In genomic region chr19:3370214-3370720, GRCh38 we compare ENCODE assay signal across 1 cellular context.
TF ChIP-seq lines count a peak whose summit lies in the region.

No MANE protein-coding gene starts in this region.

TF ChIP-seq in K562, 482 proteins besides CTCF, POLR2A, EP300 and RAD21 (continued from another document):
- 0 out of 2 replicates have a peak, but pooled peaks have one; percentile 74 for TF ChIP-seq LARP7 (IDR thresholded peaks at IDR 0.05)
- 0 out of 2 replicates have a peak, but pooled peaks have one; percentile 28 for TF ChIP-seq MTA1 (IDR thresholded peaks at IDR 0.05; ENCODE audit: borderline replicate concordance)
- peak in 1 of 2 experiments; percentile 60; a peak in 1 of 4 replicates for TF ChIP-seq MLLT1 (IDR thresholded peaks at IDR 0.05)
- no peak for TF ChIP-seq MCM2 (IDR thresholded peaks at IDR 0.05; ENCODE audit: low read depth)
- no peak for TF ChIP-seq ZNF41 (CRISPR knock-in tag; conservative IDR thresholded peaks at IDR 0.05)
- no peak for TF ChIP-seq HOMEZ (CRISPR knock-in tag; IDR thresholded peaks at IDR 0.05)
- peak; percentile 40; the same call in 1 of the 2 replicates for TF ChIP-seq EHMT2 (IDR thresholded peaks at IDR 0.05)
- peak in 1 of 2 experiments; percentile 53; a peak in 1 of 4 replicates for TF ChIP-seq ARNT (IDR thresholded peaks at IDR 0.05)
- peak; percentile 29; the same call in 1 of the 2 replicates for TF ChIP-seq SUPT5H (IDR thresholded peaks at IDR 0.05)
- no peak for TF ChIP-seq ESRRB (CRISPR knock-in tag; IDR thresholded peaks at IDR 0.05; ENCODE audit: borderline replicate concordance)
- TF ChIP-seq THRB (CRISPR knock-in tag; conservative IDR thresholded peaks at IDR 0.05) = peak; percentile 82
- TF ChIP-seq ILK (tag; IDR thresholded peaks at IDR 0.05; ENCODE audit: borderline replicate concordance, low read depth) = no peak
- TF ChIP-seq ZNF146 (CRISPR knock-in tag; IDR thresholded peaks at IDR 0.05; ENCODE audit: unreplicated experiment) = no peak
TF ChIP-seq in K562: peak in this region for 27.
